Comparison of ENCODE assay signal across 8 cellular contexts in the genomic region with DNA sequence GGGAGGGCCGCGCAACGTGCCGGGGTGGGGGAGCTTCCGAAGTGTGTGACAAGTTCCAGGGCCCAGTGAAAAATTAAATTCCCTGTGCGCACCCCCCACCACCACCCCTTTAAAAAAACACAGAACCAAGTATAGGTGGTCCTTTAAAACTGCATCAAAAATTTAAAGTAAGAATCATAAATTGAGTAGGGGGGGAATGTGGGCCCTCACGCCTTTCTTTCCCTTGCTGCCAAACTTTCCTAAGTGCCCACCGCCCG. TPM values are rescaled to one million over a fixed set of nuclear protein-coding genes. Genes with fewer than 3 reads are reported as not detected.
A peak's percentile ranks its signal among the peaks of the same experiment; 100 is the strongest.
DNase-seq lines count a peak whose midpoint lies in the region; ATAC-seq and TF ChIP-seq lines count a peak whose summit lies in the region.

No MANE protein-coding gene starts in this region.

- no peak for TF ChIP-seq EP300 in sigmoid colon (IDR thresholded peaks at IDR 0.05)

- 12 to 15% methylated on average over 9 of the region's 9 CpGs for WGBS in GM23248 (ENCODE audit: low coverage in 1 of 2, low lambda C conversion rate in 2 of 2, missing lambda C conversion rate in 2 of 2), 2 experiments
- 3 to 5% methylated on average over 9 of the region's 9 CpGs for WGBS in sigmoid colon, 2 donors

- H2AFZ ChIP-seq in GM23248 = peak overlapping the region; percentile 98

- H3K36me3 ChIP-seq in GM23248 (ENCODE audit: low read depth) = no peaks in the 10 kb centered on the region
- 0 out of 2 replicates have a peak, but pooled peaks cover 3% of the 10 kb centered on the region for H3K36me3 ChIP-seq in RWPE2 (ENCODE audit: low read depth)
- no peaks in the 10 kb centered on the region for H3K36me3 ChIP-seq in sigmoid colon

- H3K9me2 ChIP-seq in GM23248 (ENCODE audit: insufficient read depth) = no peaks in the 10 kb centered on the region

- TF ChIP-seq CTCF in RWPE2 (IDR thresholded peaks at IDR 0.05; ENCODE audit: poor library complexity, severe bottlenecking) = no peak
- TF ChIP-seq CTCF in foreskin fibroblast (IDR thresholded peaks at IDR 0.05; ENCODE audit: low read depth, low read length) = no peak
- TF ChIP-seq CTCF in sigmoid colon (IDR thresholded peaks at IDR 0.05) = no peak

- H3K9ac ChIP-seq in GM23248 = peak overlapping the region; percentile 79

- no peak overlapping the region for H3K27ac ChIP-seq in GM23248
- peak overlapping the region; percentile 74 for H3K27ac ChIP-seq in RWPE2 (ENCODE audit: poor library complexity, severe bottlenecking)
- H3K27ac ChIP-seq in sigmoid colon = peak overlapping the region; percentile 76 to 95 (median 87)

- ATAC-seq in RWPE2 (ENCODE audit: low read depth) = no peak
- ATAC-seq in GM21367 (IDR thresholded peaks at IDR 0.05; ENCODE audit: unreplicated experiment) = no peak

- peak overlapping the region; percentile 99 for H3K4me2 ChIP-seq in GM23248 (ENCODE audit: unreplicated experiment)

- no peaks in the 10 kb centered on the region for H4K20me1 ChIP-seq in GM23248 (ENCODE audit: insufficient read depth)

- H3K27me3 ChIP-seq in GM23248 (replicated peaks; ENCODE audit: insufficient read depth) = peaks cover 5% of the 10 kb centered on the region; the same call in 1 of the 2 replicates
- H3K27me3 ChIP-seq in RWPE2 (ENCODE audit: insufficient read depth, poor library complexity, severe bottlenecking) = peaks cover 39% of the 10 kb centered on the region
- H3K27me3 ChIP-seq in sigmoid colon = peaks cover 0 to 34% (median 0%) of the 10 kb centered on the region in 3 donors

- peaks cover 8% of the 10 kb centered on the region; the same call in 1 of the 2 replicates for H3K4me1 ChIP-seq in GM23248 (ENCODE audit: insufficient read depth)
- H3K4me1 ChIP-seq in RWPE2 (ENCODE audit: insufficient read depth, poor library complexity, severe bottlenecking) = peaks cover 10% of the 10 kb centered on the region
- peaks cover 0 to 73% (median 45%) of the 10 kb centered on the region in 4 donors for H3K4me1 ChIP-seq in sigmoid colon

- in situ Hi-C loops in GM23248 (cut with MboI) = loop anchor here (25.0 kb wide), 1 partner anchor 1514 kb away; no protein-coding TSS in a partner anchor

- no peaks in the 10 kb centered on the region for H3K9me3 ChIP-seq in GM23248 (ENCODE audit: low read depth)
- no peaks in the 10 kb centered on the region for H3K9me3 ChIP-seq in RWPE2 (ENCODE audit: severe bottlenecking)
- no peaks in the 10 kb centered on the region for H3K9me3 ChIP-seq in sigmoid colon

- DNase-seq in GM23248 = no peak
- no peak for DNase-seq in RWPE2 (ENCODE audit: low spot score)
- no peak for DNase-seq in foreskin fibroblast
- DNase-seq in sigmoid colon = no peak
- no peak for DNase-seq in stimulated activated CD4-positive, alpha-beta T cell treated with anti-CD3 and anti-CD28 coated beads, Interleukin-4, amount 100 ng/mL, for 4 hours
- no peak for DNase-seq in LoVo (ENCODE audit: low spot score)
- DNase-seq in ureter (ENCODE audit: low spot score) = no peak

- H3K79me2 ChIP-seq in GM23248 (ENCODE audit: insufficient read depth) = peaks cover 31% of the 10 kb centered on the region

- TF ChIP-seq POLR2A in sigmoid colon (IDR thresholded peaks at IDR 0.05) = no peak

- H3K4me3 ChIP-seq in GM23248 (peak overlapping the region; percentile 82), RWPE2 (ENCODE audit: severe bottlenecking) (peak overlapping the region; percentile 50), foreskin fibroblast (ENCODE audit: low read depth in 1 of 2, low read length in 2 of 2) (peak overlapping the region; percentile 34 to 79), sigmoid colon (peak overlapping the region; percentile 68 to 83 (median 76))

- intact Hi-C loops in sigmoid colon (cut with DNase I) = loop anchor here (2.0 to 10.0 kb wide), 5 partner anchors 216 to 1519 kb away; no protein-coding TSS in a partner anchor

- H3F3A ChIP-seq in GM23248 (ENCODE audit: insufficient read depth) = no peaks in the 10 kb centered on the region

RNA-seq across cellular contexts. Expression of a gene that starts 2.5 kb away (rescaled TPM):
- 1.8 and 3.5 TPM in 2 replicates for total RNA-seq in GM23248 (2014; rRNA removed; shearing (Covaris generic))
- polyA plus RNA-seq in GM23248 (2016; fragmentation: Nextera tagmentation; extraction: Ambion mirVana) (8.9 and 9.6 TPM in 2 replicates), sigmoid colon (10 to 100 TPM in 1 of 3 donors, 1 to 10 TPM in 2; 3.6 to 14.5 (median 4.4) TPM)
- total RNA-seq in sigmoid colon (10 to 100 TPM; 16.3 to 39.6 (median 19.7) TPM), ureter (31.4 TPM)
